1 cellular context compared by ENCODE assay signal in the genomic region with DNA sequence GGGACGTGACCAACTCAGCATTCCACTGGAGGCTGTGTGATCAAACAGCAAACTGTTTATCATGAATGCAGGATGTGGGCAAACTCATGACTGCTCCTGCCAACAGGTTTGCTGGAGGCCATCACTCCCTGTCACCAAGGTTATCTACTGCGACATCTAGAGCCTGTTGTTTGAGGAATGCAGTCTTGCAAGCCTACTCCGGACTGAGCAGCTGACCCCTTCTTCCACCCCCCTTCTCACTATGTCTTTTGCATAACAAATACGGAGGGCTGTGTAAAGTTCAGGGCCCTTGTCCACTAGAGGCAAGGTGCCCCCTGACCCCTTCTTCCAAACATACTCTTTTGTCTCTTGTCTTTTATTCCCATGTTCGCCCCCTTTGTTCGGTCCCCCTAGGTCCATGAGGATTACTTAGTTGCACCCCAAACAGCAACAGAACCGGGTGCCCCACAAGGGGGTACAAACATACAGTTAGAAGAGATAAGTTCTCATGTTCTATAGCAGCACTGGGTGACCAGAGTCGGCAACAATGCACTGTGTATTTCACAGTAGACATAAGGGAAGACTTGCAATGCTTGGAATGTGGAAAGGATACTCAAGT.
TF ChIP-seq lines count a peak whose summit lies in the region.

No MANE protein-coding gene starts in this region.

TF ChIP-seq in HEK293T, 16 proteins besides CTCF, POLR2A, EP300 and RAD21 (continued from another document):
- TF ChIP-seq CTBP1 (IDR thresholded peaks at IDR 0.05; ENCODE audit: borderline replicate concordance) (no peak), TARDBP (IDR thresholded peaks at IDR 0.05) (no peak), LEF1 (IDR thresholded peaks at IDR 0.05; ENCODE audit: borderline replicate concordance) (no peak)
